1 cellular context compared by ENCODE assay signal in genomic region chr17:46157443-46158107, GRCh38.
TF ChIP-seq lines count a peak whose summit lies in the region.

No MANE protein-coding gene starts in this region.

TF ChIP-seq in GM23338, 12 proteins besides CTCF, POLR2A, EP300 and RAD21 (continued from another document):
- no peak for TF ChIP-seq REST (IDR thresholded peaks at IDR 0.05; ENCODE audit: unreplicated experiment)
- TF ChIP-seq ZNF331 (CRISPR knock-in tag; IDR thresholded peaks at IDR 0.05; ENCODE audit: low read depth), result no peak
- no peak for TF ChIP-seq STAT1 (IDR thresholded peaks at IDR 0.05; ENCODE audit: unreplicated experiment)
- TF ChIP-seq NANOG (IDR thresholded peaks at IDR 0.05; ENCODE audit: borderline replicate concordance), result no peak
- TF ChIP-seq POLR2AphosphoS5 (IDR thresholded peaks at IDR 0.05; ENCODE audit: low read depth), result no peak
- no peak for TF ChIP-seq ZNF114 (CRISPR knock-in tag; IDR thresholded peaks at IDR 0.05)
- TF ChIP-seq JUNB (IDR thresholded peaks at IDR 0.05; ENCODE audit: unreplicated experiment), result no peak
- no peak for TF ChIP-seq EZH2phosphoT487 (IDR thresholded peaks at IDR 0.05; ENCODE audit: unreplicated experiment)
- no peak for TF ChIP-seq ETS1 (IDR thresholded peaks at IDR 0.05)
- TF ChIP-seq EZH2 (IDR thresholded peaks at IDR 0.05; ENCODE audit: low read depth, unreplicated experiment), result no peak
- no peak for TF ChIP-seq CREB1 (CRISPR knock-in tag; IDR thresholded peaks at IDR 0.05; ENCODE audit: low read depth)
